8 cellular contexts compared by ENCODE assay signal in the genomic region with DNA sequence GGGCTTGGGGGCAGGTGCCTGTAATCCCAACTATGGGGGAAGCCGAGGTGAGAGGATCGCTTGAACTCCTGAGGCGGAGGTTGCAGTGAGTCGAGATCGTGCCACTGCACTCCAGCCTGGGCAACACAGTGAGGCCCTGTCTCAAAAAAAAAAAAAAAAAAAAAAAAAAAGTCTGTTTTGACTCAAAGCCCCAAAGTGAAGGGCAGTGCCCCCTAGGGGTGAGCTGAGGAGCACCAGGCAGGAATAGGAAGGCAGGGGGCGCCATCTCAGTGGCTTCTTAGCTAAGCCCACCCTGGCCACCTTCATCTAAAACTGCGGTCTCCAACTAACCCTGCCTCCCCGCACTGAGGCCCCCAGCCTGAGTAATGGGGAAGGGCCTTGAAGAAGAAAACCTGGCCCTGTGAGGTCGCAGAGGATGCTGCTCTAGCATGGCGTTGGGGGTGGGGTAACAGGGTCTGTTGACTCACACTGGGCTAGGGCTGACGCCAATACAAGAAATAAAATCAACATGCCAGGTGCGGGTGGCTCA. TPM values are rescaled to one million over a fixed set of nuclear protein-coding genes. Genes with fewer than 3 reads are reported as not detected.
DNase-seq lines count a peak whose midpoint lies in the region; TF ChIP-seq lines count a peak whose summit lies in the region.

No MANE protein-coding gene starts in this region.

- WGBS in transverse colon (ENCODE audit: low coverage in 1 of 2), 2 donors, result 87% methylated on average over 12 of the region's 12 CpGs; no CpG with 5 or more reads in 1 of the 2 donors

- no peak for TF ChIP-seq EP300 in transverse colon (IDR thresholded peaks at IDR 0.05; ENCODE audit: low read depth)

- no peaks in the 10 kb centered on the region for H3K36me3 Mint-ChIP-seq in activated T-helper 2 cell treated with anti-CD3 and anti-CD28 coated beads, Interferon-gamma antibody, Interleukin-2, Interleukin-4, amounts not matched to agents 10 μg/mL and 5 μg/mL and 100 μg/mL, durations not matched to agents 14 hours and 24 hours and 36 hours (ENCODE audit: low read depth)

- H3K9me3 ChIP-seq in transverse colon (no peaks in the 10 kb centered on the region), vagina (no peaks in the 10 kb centered on the region)

- H3K4me3 ChIP-seq in transverse colon (no peak overlapping the region), vagina (no peak overlapping the region)

- no peak overlapping the region for H3K27ac Mint-ChIP-seq in activated T-helper 2 cell treated with anti-CD3 and anti-CD28 coated beads, Interferon-gamma antibody, Interleukin-2, Interleukin-4, amounts not matched to agents 10 μg/mL and 5 μg/mL and 100 μg/mL, durations not matched to agents 14 hours and 24 hours and 36 hours

- TF ChIP-seq CTCF in transverse colon (IDR thresholded peaks at IDR 0.05), result peak; percentile 30 to 47 (median 44)
- peak in 1 of 3 experiments; percentile 21 for TF ChIP-seq CTCF in vagina (IDR thresholded peaks at IDR 0.05)

- intact Hi-C loops in activated T-helper 2 cell treated with anti-CD3 and anti-CD28 coated beads, Interferon-gamma antibody, Interleukin-2, Interleukin-4, amounts not matched to agents 10 μg/mL and 5 μg/mL and 100 μg/mL, durations not matched to agents 14 hours and 24 hours and 36 hours (cut with micrococcal nuclease), result loop anchor here (10.0 kb wide), 1 partner anchor 108 kb away; no protein-coding TSS in a partner anchor
- intact Hi-C loops in transverse colon (cut with DNase I; ENCODE audit: low total_unique reads), result no loop called here
- intact Hi-C loops in vagina (cut with DNase I), result no loop called here

- H3K9me3 Mint-ChIP-seq in activated T-helper 2 cell treated with anti-CD3 and anti-CD28 coated beads, Interferon-gamma antibody, Interleukin-2, Interleukin-4, amounts not matched to agents 10 μg/mL and 5 μg/mL and 100 μg/mL, durations not matched to agents 14 hours and 24 hours and 36 hours, result no peaks in the 10 kb centered on the region

- H3K4me3 Mint-ChIP-seq in activated T-helper 2 cell treated with anti-CD3 and anti-CD28 coated beads, Interferon-gamma antibody, Interleukin-2, Interleukin-4, amounts not matched to agents 10 μg/mL and 5 μg/mL and 100 μg/mL, durations not matched to agents 14 hours and 24 hours and 36 hours (ENCODE audit: low read depth), result no peak overlapping the region

- no peak overlapping the region for H3K27ac ChIP-seq in transverse colon
- no peak overlapping the region for H3K27ac ChIP-seq in vagina

- TF ChIP-seq POLR2A in transverse colon (IDR thresholded peaks at IDR 0.05) (no peak), vagina (IDR thresholded peaks at IDR 0.05) (no peak)

- peaks cover 2% of the 10 kb centered on the region for H3K4me1 Mint-ChIP-seq in activated T-helper 2 cell treated with anti-CD3 and anti-CD28 coated beads, Interferon-gamma antibody, Interleukin-2, Interleukin-4, amounts not matched to agents 10 μg/mL and 5 μg/mL and 100 μg/mL, durations not matched to agents 14 hours and 24 hours and 36 hours (ENCODE audit: low read depth)

- peak; percentile 80 for DNase-seq in DMS 273 (lab: John Stamatoyannopoulos, UW; ENCODE audit: unreplicated experiment)
- no peak for DNase-seq in DMS 273 treated with DMSO at 0.1 percent for 48 hours (lab: John Stamatoyannopoulos, UW)
- peak; percentile 27 to 28 for DNase-seq in NCI-H1930 (lab: John Stamatoyannopoulos, UW)
- DNase-seq in activated T-helper 2 cell treated with anti-CD3 and anti-CD28 coated beads, Interferon-gamma antibody, Interleukin-2, Interleukin-4, amounts not matched to agents 10 μg/mL and 5 μg/mL and 100 μg/mL, durations not matched to agents 14 hours and 24 hours and 36 hours (ENCODE audit: low spot score), result peak; percentile 43
- peak; percentile 88 for DNase-seq in iPS-NIHi7 (ENCODE audit: extremely low spot score)
- DNase-seq in transverse colon, result no peak
- no peak for DNase-seq in NCI-H128 (lab: John Stamatoyannopoulos, UW; ENCODE audit: unreplicated experiment)
- no peak for DNase-seq in vagina (ENCODE audit: extremely low spot score in 2 of 2)

- in situ Hi-C loops in transverse colon (cut with MboI; ENCODE audit: low pct_ligation_motif_present in 1 of 4, low pct_unique_long_range_greater_than_20kb in 1 of 4, low sequenced_read_pairs in 3 of 4), result no loop called here

- H3K27me3 ChIP-seq in transverse colon (no peaks in the 10 kb centered on the region), vagina (no peaks in the 10 kb centered on the region)

- H3K36me3 ChIP-seq in transverse colon (no peaks in the 10 kb centered on the region), vagina (no peaks in the 10 kb centered on the region)

- H3K4me1 ChIP-seq in transverse colon (peaks cover 0 to 10% (median 3%) of the 10 kb centered on the region in 4 donors), vagina (no peaks in the 10 kb centered on the region)

- H3K27me3 Mint-ChIP-seq in activated T-helper 2 cell treated with anti-CD3 and anti-CD28 coated beads, Interferon-gamma antibody, Interleukin-2, Interleukin-4, amounts not matched to agents 10 μg/mL and 5 μg/mL and 100 μg/mL, durations not matched to agents 14 hours and 24 hours and 36 hours (ENCODE audit: low read depth), result peaks cover 3% of the 10 kb centered on the region

RNA-seq across cellular contexts. Expression of a gene that starts 9.8 kb away (rescaled TPM):
- 0.68 and 0.76 TPM in 2 replicates for total RNA-seq in activated T-helper 2 cell treated with anti-CD3 and anti-CD28 coated beads, Interferon-gamma antibody, Interleukin-2, Interleukin-4, amounts not matched to agents 10 μg/mL and 5 μg/mL and 100 μg/mL, durations not matched to agents 14 hours and 24 hours and 36 hours
- total RNA-seq in transverse colon, result 10 to 100 TPM; 11.7 to 25.8 (median 16.1) TPM
- total RNA-seq in vagina, result 26.0 TPM

Comparison
In these comparisons a context has a peak if more than half of its experiments do, and no peak if none do; other contexts are left out.
1. DNase-seq: peak in DMS 273 (single experiment), NCI-H1930 (2 of 2), activated T-helper 2 cell treated with anti-CD3 and anti-CD28 coated beads, Interferon-gamma antibody, Interleukin-2, Interleukin-4, amounts not matched to agents 10 μg/mL and 5 μg/mL and 100 μg/mL, durations not matched to agents 14 hours and 24 hours and 36 hours (single experiment) and iPS-NIHi7 (single experiment); none in DMS 273 treated with DMSO at 0.1 percent for 48 hours (single experiment), transverse colon (single experiment), NCI-H128 (single experiment) and vagina (0 of 2).